Comparison of ENCODE assay signal across 1 cellular context in the genomic region with DNA sequence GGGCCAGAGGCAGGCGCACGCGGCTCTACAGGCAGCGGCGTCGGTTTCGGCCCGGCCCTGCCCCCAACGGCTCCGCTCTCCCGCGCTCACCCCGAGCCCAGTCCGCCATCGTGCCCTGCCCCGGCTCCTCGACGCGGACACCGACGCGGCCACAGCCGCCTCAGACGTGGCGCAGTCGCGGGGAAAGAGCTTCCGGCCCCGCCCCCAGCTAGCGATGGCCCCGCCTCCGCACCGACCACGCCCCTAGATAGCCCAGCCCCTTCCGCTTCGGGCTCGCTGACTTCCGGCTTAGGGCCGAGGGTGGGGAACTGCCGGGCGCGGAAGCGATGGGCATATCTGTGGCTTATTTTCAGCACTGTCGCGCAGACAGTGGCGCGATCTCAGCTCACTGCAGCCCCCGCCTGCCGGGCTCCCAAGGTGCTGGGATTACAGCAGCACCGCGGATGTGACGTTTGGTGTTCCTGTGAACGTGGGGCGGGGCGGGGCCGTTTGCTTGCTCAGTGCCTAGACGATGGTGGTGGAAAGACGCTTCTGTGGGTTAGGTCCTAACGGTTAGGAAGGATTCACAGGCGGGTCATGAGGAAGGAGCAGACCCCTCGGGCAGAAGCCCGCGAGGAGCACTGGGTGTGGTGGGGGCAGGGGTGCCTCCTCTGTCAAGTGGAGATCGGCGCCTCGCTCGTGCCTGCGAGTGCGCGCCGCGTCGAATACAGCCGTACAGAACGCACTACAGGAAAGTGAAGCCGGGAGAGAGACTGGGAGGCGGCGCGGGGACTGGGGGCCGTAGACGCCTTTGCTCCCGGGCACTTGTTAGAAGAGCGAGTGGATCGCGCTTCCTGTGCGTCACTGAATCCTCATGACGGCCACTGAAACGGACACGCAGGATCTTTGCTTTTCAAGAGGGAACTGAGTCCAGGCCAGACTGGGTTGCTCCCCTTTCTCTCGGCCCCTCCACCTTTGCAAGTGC.
TF ChIP-seq lines count a peak whose summit lies in the region.

A gene with protein sequence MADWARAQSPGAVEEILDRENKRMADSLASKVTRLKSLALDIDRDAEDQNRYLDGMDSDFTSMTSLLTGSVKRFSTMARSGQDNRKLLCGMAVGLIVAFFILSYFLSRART (minus strand): TSS at position 187 of the 964 bp plus-strand sequence. CDS start 78 bp downstream, at position 109.
A gene (plus strand): TSS at position 496 of the 964 bp plus-strand sequence. CDS start 1,147 bp downstream, outside the sequence.

TF ChIP-seq in K562, 482 proteins besides CTCF, POLR2A, EP300 and RAD21 (continued from another document and continues in another):
- TF ChIP-seq, protein P1, sequence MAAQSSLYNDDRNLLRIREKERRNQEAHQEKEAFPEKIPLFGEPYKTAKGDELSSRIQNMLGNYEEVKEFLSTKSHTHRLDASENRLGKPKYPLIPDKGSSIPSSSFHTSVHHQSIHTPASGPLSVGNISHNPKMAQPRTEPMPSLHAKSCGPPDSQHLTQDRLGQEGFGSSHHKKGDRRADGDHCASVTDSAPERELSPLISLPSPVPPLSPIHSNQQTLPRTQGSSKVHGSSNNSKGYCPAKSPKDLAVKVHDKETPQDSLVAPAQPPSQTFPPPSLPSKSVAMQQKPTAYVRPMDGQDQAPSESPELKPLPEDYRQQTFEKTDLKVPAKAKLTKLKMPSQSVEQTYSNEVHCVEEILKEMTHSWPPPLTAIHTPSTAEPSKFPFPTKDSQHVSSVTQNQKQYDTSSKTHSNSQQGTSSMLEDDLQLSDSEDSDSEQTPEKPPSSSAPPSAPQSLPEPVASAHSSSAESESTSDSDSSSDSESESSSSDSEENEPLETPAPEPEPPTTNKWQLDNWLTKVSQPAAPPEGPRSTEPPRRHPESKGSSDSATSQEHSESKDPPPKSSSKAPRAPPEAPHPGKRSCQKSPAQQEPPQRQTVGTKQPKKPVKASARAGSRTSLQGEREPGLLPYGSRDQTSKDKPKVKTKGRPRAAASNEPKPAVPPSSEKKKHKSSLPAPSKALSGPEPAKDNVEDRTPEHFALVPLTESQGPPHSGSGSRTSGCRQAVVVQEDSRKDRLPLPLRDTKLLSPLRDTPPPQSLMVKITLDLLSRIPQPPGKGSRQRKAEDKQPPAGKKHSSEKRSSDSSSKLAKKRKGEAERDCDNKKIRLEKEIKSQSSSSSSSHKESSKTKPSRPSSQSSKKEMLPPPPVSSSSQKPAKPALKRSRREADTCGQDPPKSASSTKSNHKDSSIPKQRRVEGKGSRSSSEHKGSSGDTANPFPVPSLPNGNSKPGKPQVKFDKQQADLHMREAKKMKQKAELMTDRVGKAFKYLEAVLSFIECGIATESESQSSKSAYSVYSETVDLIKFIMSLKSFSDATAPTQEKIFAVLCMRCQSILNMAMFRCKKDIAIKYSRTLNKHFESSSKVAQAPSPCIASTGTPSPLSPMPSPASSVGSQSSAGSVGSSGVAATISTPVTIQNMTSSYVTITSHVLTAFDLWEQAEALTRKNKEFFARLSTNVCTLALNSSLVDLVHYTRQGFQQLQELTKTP (IDR thresholded peaks at IDR 0.05; ENCODE audit: low read depth in 1 of 2, partially characterized antibody in 2 of 2): no peak
- no peak for TF ChIP-seq MAFG (tag; conservative IDR thresholded peaks at IDR 0.05)
- TF ChIP-seq, protein P2, sequence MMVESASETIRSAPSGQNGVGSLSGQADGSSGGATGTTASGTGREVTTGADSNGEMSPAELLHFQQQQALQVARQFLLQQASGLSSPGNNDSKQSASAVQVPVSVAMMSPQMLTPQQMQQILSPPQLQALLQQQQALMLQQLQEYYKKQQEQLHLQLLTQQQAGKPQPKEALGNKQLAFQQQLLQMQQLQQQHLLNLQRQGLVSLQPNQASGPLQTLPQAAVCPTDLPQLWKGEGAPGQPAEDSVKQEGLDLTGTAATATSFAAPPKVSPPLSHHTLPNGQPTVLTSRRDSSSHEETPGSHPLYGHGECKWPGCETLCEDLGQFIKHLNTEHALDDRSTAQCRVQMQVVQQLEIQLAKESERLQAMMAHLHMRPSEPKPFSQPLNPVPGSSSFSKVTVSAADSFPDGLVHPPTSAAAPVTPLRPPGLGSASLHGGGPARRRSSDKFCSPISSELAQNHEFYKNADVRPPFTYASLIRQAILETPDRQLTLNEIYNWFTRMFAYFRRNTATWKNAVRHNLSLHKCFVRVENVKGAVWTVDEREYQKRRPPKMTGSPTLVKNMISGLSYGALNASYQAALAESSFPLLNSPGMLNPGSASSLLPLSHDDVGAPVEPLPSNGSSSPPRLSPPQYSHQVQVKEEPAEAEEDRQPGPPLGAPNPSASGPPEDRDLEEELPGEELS (CRISPR knock-in tag; IDR thresholded peaks at IDR 0.05; ENCODE audit: borderline replicate concordance): peak; percentile 35; the same call in 1 of the 2 replicates
- no peak for TF ChIP-seq ILF3 (IDR thresholded peaks at IDR 0.05; ENCODE audit: borderline replicate concordance)
- peak; percentile 51 for TF ChIP-seq NFRKB (IDR thresholded peaks at IDR 0.05; ENCODE audit: low read depth)
- TF ChIP-seq RBM34 (IDR thresholded peaks at IDR 0.05; ENCODE audit: borderline replicate concordance, insufficient read depth, low read length): no peak; the same call in 1 of the 2 replicates
- TF ChIP-seq ZNF75A (CRISPR knock-in tag; IDR thresholded peaks at IDR 0.05): no peak
- TF ChIP-seq, protein P3, sequence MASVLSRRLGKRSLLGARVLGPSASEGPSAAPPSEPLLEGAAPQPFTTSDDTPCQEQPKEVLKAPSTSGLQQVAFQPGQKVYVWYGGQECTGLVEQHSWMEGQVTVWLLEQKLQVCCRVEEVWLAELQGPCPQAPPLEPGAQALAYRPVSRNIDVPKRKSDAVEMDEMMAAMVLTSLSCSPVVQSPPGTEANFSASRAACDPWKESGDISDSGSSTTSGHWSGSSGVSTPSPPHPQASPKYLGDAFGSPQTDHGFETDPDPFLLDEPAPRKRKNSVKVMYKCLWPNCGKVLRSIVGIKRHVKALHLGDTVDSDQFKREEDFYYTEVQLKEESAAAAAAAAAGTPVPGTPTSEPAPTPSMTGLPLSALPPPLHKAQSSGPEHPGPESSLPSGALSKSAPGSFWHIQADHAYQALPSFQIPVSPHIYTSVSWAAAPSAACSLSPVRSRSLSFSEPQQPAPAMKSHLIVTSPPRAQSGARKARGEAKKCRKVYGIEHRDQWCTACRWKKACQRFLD (CRISPR knock-in tag; IDR thresholded peaks at IDR 0.05): no peak
- TF ChIP-seq KHSRP (IDR thresholded peaks at IDR 0.05): no peak
- TF ChIP-seq, protein P4, sequence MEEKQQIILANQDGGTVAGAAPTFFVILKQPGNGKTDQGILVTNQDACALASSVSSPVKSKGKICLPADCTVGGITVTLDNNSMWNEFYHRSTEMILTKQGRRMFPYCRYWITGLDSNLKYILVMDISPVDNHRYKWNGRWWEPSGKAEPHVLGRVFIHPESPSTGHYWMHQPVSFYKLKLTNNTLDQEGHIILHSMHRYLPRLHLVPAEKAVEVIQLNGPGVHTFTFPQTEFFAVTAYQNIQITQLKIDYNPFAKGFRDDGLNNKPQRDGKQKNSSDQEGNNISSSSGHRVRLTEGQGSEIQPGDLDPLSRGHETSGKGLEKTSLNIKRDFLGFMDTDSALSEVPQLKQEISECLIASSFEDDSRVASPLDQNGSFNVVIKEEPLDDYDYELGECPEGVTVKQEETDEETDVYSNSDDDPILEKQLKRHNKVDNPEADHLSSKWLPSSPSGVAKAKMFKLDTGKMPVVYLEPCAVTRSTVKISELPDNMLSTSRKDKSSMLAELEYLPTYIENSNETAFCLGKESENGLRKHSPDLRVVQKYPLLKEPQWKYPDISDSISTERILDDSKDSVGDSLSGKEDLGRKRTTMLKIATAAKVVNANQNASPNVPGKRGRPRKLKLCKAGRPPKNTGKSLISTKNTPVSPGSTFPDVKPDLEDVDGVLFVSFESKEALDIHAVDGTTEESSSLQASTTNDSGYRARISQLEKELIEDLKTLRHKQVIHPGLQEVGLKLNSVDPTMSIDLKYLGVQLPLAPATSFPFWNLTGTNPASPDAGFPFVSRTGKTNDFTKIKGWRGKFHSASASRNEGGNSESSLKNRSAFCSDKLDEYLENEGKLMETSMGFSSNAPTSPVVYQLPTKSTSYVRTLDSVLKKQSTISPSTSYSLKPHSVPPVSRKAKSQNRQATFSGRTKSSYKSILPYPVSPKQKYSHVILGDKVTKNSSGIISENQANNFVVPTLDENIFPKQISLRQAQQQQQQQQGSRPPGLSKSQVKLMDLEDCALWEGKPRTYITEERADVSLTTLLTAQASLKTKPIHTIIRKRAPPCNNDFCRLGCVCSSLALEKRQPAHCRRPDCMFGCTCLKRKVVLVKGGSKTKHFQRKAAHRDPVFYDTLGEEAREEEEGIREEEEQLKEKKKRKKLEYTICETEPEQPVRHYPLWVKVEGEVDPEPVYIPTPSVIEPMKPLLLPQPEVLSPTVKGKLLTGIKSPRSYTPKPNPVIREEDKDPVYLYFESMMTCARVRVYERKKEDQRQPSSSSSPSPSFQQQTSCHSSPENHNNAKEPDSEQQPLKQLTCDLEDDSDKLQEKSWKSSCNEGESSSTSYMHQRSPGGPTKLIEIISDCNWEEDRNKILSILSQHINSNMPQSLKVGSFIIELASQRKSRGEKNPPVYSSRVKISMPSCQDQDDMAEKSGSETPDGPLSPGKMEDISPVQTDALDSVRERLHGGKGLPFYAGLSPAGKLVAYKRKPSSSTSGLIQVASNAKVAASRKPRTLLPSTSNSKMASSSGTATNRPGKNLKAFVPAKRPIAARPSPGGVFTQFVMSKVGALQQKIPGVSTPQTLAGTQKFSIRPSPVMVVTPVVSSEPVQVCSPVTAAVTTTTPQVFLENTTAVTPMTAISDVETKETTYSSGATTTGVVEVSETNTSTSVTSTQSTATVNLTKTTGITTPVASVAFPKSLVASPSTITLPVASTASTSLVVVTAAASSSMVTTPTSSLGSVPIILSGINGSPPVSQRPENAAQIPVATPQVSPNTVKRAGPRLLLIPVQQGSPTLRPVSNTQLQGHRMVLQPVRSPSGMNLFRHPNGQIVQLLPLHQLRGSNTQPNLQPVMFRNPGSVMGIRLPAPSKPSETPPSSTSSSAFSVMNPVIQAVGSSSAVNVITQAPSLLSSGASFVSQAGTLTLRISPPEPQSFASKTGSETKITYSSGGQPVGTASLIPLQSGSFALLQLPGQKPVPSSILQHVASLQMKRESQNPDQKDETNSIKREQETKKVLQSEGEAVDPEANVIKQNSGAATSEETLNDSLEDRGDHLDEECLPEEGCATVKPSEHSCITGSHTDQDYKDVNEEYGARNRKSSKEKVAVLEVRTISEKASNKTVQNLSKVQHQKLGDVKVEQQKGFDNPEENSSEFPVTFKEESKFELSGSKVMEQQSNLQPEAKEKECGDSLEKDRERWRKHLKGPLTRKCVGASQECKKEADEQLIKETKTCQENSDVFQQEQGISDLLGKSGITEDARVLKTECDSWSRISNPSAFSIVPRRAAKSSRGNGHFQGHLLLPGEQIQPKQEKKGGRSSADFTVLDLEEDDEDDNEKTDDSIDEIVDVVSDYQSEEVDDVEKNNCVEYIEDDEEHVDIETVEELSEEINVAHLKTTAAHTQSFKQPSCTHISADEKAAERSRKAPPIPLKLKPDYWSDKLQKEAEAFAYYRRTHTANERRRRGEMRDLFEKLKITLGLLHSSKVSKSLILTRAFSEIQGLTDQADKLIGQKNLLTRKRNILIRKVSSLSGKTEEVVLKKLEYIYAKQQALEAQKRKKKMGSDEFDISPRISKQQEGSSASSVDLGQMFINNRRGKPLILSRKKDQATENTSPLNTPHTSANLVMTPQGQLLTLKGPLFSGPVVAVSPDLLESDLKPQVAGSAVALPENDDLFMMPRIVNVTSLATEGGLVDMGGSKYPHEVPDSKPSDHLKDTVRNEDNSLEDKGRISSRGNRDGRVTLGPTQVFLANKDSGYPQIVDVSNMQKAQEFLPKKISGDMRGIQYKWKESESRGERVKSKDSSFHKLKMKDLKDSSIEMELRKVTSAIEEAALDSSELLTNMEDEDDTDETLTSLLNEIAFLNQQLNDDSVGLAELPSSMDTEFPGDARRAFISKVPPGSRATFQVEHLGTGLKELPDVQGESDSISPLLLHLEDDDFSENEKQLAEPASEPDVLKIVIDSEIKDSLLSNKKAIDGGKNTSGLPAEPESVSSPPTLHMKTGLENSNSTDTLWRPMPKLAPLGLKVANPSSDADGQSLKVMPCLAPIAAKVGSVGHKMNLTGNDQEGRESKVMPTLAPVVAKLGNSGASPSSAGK (IDR thresholded peaks at IDR 0.05): peak; percentile 52; the same call in 1 of the 2 replicates
- TF ChIP-seq, protein P5, sequence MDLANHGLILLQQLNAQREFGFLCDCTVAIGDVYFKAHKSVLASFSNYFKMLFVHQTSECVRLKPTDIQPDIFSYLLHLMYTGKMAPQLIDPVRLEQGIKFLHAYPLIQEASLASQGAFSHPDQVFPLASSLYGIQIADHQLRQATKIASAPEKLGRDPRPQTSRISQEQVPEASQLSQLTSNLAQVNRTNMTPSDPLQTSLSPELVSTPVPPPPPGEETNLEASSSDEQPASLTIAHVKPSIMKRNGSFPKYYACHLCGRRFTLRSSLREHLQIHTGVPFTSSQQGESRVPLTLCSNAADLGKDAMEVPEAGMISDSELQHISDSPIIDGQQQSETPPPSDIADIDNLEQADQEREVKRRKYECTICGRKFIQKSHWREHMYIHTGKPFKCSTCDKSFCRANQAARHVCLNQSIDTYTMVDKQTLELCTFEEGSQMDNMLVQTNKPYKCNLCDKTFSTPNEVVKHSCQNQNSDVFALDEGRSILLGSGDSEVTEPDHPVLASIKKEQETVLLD (IDR thresholded peaks at IDR 0.05): 0 out of 2 replicates have a peak, but pooled peaks have one; percentile 30
- 0 out of 2 replicates have a peak, but pooled peaks have one; percentile 21 for TF ChIP-seq ZNF316 (IDR thresholded peaks at IDR 0.05)
- peak; percentile 86 for TF ChIP-seq ATF7 (IDR thresholded peaks at IDR 0.05)
- TF ChIP-seq FOXA1 (IDR thresholded peaks at IDR 0.05; ENCODE audit: borderline replicate concordance): no peak
- no peak for TF ChIP-seq SMARCA5 (IDR thresholded peaks at IDR 0.05)
- TF ChIP-seq, protein P6, sequence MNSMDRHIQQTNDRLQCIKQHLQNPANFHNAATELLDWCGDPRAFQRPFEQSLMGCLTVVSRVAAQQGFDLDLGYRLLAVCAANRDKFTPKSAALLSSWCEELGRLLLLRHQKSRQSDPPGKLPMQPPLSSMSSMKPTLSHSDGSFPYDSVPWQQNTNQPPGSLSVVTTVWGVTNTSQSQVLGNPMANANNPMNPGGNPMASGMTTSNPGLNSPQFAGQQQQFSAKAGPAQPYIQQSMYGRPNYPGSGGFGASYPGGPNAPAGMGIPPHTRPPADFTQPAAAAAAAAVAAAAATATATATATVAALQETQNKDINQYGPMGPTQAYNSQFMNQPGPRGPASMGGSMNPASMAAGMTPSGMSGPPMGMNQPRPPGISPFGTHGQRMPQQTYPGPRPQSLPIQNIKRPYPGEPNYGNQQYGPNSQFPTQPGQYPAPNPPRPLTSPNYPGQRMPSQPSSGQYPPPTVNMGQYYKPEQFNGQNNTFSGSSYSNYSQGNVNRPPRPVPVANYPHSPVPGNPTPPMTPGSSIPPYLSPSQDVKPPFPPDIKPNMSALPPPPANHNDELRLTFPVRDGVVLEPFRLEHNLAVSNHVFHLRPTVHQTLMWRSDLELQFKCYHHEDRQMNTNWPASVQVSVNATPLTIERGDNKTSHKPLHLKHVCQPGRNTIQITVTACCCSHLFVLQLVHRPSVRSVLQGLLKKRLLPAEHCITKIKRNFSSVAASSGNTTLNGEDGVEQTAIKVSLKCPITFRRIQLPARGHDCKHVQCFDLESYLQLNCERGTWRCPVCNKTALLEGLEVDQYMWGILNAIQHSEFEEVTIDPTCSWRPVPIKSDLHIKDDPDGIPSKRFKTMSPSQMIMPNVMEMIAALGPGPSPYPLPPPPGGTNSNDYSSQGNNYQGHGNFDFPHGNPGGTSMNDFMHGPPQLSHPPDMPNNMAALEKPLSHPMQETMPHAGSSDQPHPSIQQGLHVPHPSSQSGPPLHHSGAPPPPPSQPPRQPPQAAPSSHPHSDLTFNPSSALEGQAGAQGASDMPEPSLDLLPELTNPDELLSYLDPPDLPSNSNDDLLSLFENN (IDR thresholded peaks at IDR 0.05; ENCODE audit: low read depth in 2 of 2, low read length in 2 of 2): 0 out of 4 replicates have a peak, but pooled peaks of 1 of the 2 experiments have one; percentile 18
